20 cellular contexts compared by ENCODE assay signal in the genomic region with DNA sequence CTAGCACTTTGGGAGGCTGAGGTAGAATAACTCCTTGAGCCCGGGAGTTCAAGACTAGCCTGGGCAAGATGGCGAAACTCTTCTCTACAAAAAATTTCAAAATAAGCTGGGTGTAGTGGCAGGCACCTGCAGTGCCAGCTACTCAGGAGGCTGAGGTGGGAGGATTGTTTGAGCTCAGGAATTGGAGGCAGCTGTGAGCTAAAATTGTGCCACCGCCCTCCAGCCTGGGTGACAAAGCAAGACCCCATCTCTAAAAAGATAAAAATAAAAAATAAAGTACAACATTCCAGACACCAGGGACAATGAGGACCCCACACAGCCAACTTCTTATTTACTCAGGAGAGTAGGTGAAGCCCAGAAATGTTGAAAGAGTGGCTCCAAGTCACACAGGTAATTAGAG. TPM values are rescaled to one million over a fixed set of nuclear protein-coding genes. Genes with fewer than 3 reads are reported as not detected.
DNase-seq lines count a peak whose midpoint lies in the region; ATAC-seq and TF ChIP-seq lines count a peak whose summit lies in the region.
"Had no signal": no experiment of that assay in that cellular context is flagged by ENCODE, and none has a peak within 500 bp of the region (broad histone marks: within the 10 kb centered on the region; RNA-seq: fewer than 3 reads in every experiment).

No MANE protein-coding gene starts in this region.

- H3K27me3 ChIP-seq in GM23248 (replicated peaks; ENCODE audit: insufficient read depth): no peaks in the 10 kb centered on the region
- no peaks in the 10 kb centered on the region for H3K27me3 ChIP-seq in PC-9 (ENCODE audit: insufficient read depth, low read depth)
- no peaks in the 10 kb centered on the region for H3K27me3 ChIP-seq in trophoblast cell (ENCODE audit: insufficient read depth, low read length)

- peak overlapping the region; percentile 7 for H4K8ac ChIP-seq in trophoblast cell (ENCODE audit: low read depth, low read length)

- ATAC-seq in GM18519 (IDR thresholded peaks at IDR 0.05; ENCODE audit: low FRiP score, unreplicated experiment): no peak

- no peaks in the 10 kb centered on the region for H3K36me3 ChIP-seq in GM23248 (ENCODE audit: low read depth)
- no peaks in the 10 kb centered on the region for H3K36me3 ChIP-seq in PC-9 (ENCODE audit: low read depth)
- H3K36me3 ChIP-seq in trophoblast cell (ENCODE audit: control insufficient read depth in 1 of 2, insufficient read depth in 2 of 2, low read length in 2 of 2): peaks cover 0 to 3% of the 10 kb centered on the region in 2 experiments

- 0 out of 2 replicates have a peak overlapping the region, but pooled peaks have one; percentile 23 for H3K9ac ChIP-seq in GM23248
- H3K9ac ChIP-seq in trophoblast cell (ENCODE audit: low read length): no peak overlapping the region

- no peak overlapping the region for H3K4ac ChIP-seq in trophoblast cell (ENCODE audit: low read depth, low read length)

- no peak overlapping the region for H2AK5ac ChIP-seq in trophoblast cell (ENCODE audit: low read length)

- intact Hi-C loops in PC-9 (cut with micrococcal nuclease; ENCODE audit: unreplicated experiment): loop anchor here (2.0 kb wide), 3 partner anchors 15 to 51 kb away; no protein-coding TSS in a partner anchor

- H4K20me1 ChIP-seq in GM23248 (ENCODE audit: insufficient read depth) (no peaks in the 10 kb centered on the region; the same call in 1 of the 2 replicates), PC-9 (ENCODE audit: insufficient read depth) (no peaks in the 10 kb centered on the region; the same call in 1 of the 2 replicates)

- H3K9me3 ChIP-seq in GM23248 (ENCODE audit: low read depth) (no peaks in the 10 kb centered on the region), PC-9 (ENCODE audit: insufficient read depth, low read depth) (no peaks in the 10 kb centered on the region), trophoblast cell (ENCODE audit: insufficient read depth, low read depth, low read length) (no peaks in the 10 kb centered on the region)

- peak overlapping the region; percentile 57 for H3K4me2 ChIP-seq in GM23248 (ENCODE audit: unreplicated experiment)
- H3K4me2 ChIP-seq in PC-9: peak overlapping the region; percentile 67; the same call in 1 of the 2 replicates
- H3K4me2 ChIP-seq in trophoblast cell (ENCODE audit: low read length): no peak overlapping the region

- H2BK12ac ChIP-seq in trophoblast cell (ENCODE audit: low read length): peak overlapping the region; percentile 27

- H2BK120ac ChIP-seq in trophoblast cell (ENCODE audit: insufficient read depth, low read length, poor library complexity): peak overlapping the region; percentile 7

- H3K4me1 ChIP-seq in GM23248 (ENCODE audit: insufficient read depth) (peaks cover 44% of the 10 kb centered on the region), PC-9 (replicated peaks; ENCODE audit: insufficient read depth) (peaks cover 27% of the 10 kb centered on the region), trophoblast cell (ENCODE audit: control insufficient read depth in 1 of 2, insufficient read depth in 2 of 2, low read length in 2 of 2) (peaks cover 6 to 19% of the 10 kb centered on the region in 2 experiments)

- BruUV-seq in PC-9 (replicated peaks; lab: Mats Ljungman, UMichigan): no TSS peak

- H3K79me1 ChIP-seq in trophoblast cell (ENCODE audit: low read length): peaks cover 25% of the 10 kb centered on the region

- POLR2A ChIA-PET in PC-9 (lab: Charles Lee; ENCODE audit: unreplicated experiment): interaction anchor here (0.7 kb wide), 2 partner anchors 25 to 43 kb away, joined by 3 to 14 read pairs; no protein-coding TSS in a partner anchor

- 94 to 100% methylated on average over 3 of the region's 3 CpGs for WGBS in GM23248 (ENCODE audit: low coverage in 1 of 2, low lambda C conversion rate in 2 of 2, missing lambda C conversion rate in 2 of 2), 2 experiments
- WGBS in trophoblast cell (ENCODE audit: extremely low coverage, insufficient coverage, insufficient read length): no CpG with 5 or more reads among the region's 3 CpGs

- H2BK5ac ChIP-seq in trophoblast cell (ENCODE audit: low read depth, low read length, poor library complexity): no peak overlapping the region

- DNase-seq in GM23248 (no peak), PC-9 (no peak), epithelial cell of prostate (ENCODE audit: low read depth, low spot score) (no peak), trophoblast cell (no peak), putamen (ENCODE audit: low spot score) (no peak)
- DNase-seq in activated effector memory CD4-positive, alpha-beta T cell treated with Interleukin-2 at 50 U/mL for 16 hours: no peak
- DNase-seq: AML-193; DMS 273 treated with DMSO at 0.1 percent for 48 hours; DND-41; H9; Kasumi-1; NCI-H1092 treated with DMSO at 0.1 percent for 48 hours; NCI-H146; NCI-H2081; NCI-H510A; NCI-H748 treated with DMSO at 0.1 percent for 48 hours; NK-92 treated with Interleukin-12 subunit alpha and Interleukin-12 subunit beta, amount 100 ng/mL, for 24 hours; SIG-M5 had no signal

- no peak overlapping the region for H3K14ac ChIP-seq in trophoblast cell (ENCODE audit: low read length)

- H3F3A ChIP-seq in GM23248 (ENCODE audit: insufficient read depth): peaks cover 53% of the 10 kb centered on the region
- peaks cover 35% of the 10 kb centered on the region for H3F3A ChIP-seq in PC-9 (ENCODE audit: insufficient read depth, low read depth)

- in situ Hi-C loops in GM23248 (cut with MboI): no loop called here

- H3K9me2 ChIP-seq in GM23248 (ENCODE audit: insufficient read depth) (no peaks in the 10 kb centered on the region), PC-9 (ENCODE audit: insufficient read depth) (no peaks in the 10 kb centered on the region)

- H3K18ac ChIP-seq in trophoblast cell (ENCODE audit: low read length): no peak overlapping the region

- H4K91ac ChIP-seq in trophoblast cell (ENCODE audit: low read depth, low read length): peak overlapping the region; percentile 61

- no peak overlapping the region for H3K23ac ChIP-seq in trophoblast cell (ENCODE audit: low read length)

- H3K4me3 ChIP-seq in GM23248: no peak overlapping the region
- H3K4me3 ChIP-seq in PC-9: no peak overlapping the region
- no peak overlapping the region for H3K4me3 ChIP-seq in trophoblast cell (ENCODE audit: low read depth, low read length)

- no peak overlapping the region for H4K12ac ChIP-seq in trophoblast cell (ENCODE audit: low read depth, low read length)

- CTCF ChIA-PET in PC-9 (lab: Charles Lee): interaction anchor here (0.9 kb wide), 1 partner anchor 44 kb away, joined by 3 read pairs; no protein-coding TSS in a partner anchor

- H3K79me2 ChIP-seq in GM23248 (ENCODE audit: insufficient read depth) (peaks cover 85% of the 10 kb centered on the region), PC-9 (ENCODE audit: low read depth) (no peaks in the 10 kb centered on the region; the same call in 1 of the 2 replicates), trophoblast cell (ENCODE audit: control insufficient read depth, insufficient read depth, low read length, poor library complexity) (peaks cover 7% of the 10 kb centered on the region)

- TF ChIP-seq CTCF in PC-9 (conservative IDR thresholded peaks at IDR 0.05): no peak

- H2AFZ ChIP-seq in GM23248: no peak overlapping the region
- H2AFZ ChIP-seq in PC-9: no peak overlapping the region
- no peak overlapping the region for H2AFZ ChIP-seq in trophoblast cell (ENCODE audit: insufficient read depth, low read length, poor library complexity)

- H3K27ac ChIP-seq in GM23248 (peak overlapping the region; percentile 64), PC-9 (peak overlapping the region; percentile 80), epithelial cell of prostate (peak overlapping the region; percentile 96), trophoblast cell (ENCODE audit: low read depth, low read length) (peak overlapping the region; percentile 94)
- H3K27ac ChIP-seq: C4-2B had no signal

RNA-seq across cellular contexts. Expression of a gene that starts 53.0 kb away (rescaled TPM):
- 61.0 and 83.8 TPM in 2 replicates for total RNA-seq in GM23248 (2014; rRNA removed; shearing (Covaris generic))
- polyA plus RNA-seq in GM23248 (2016; fragmentation: Nextera tagmentation; extraction: Ambion mirVana): 22.0 and 24.1 TPM in 2 replicates
- 33.6 and 46.0 TPM in 2 replicates for total RNA-seq in PC-9 (2021)
- polyA plus RNA-seq in trophoblast cell (2013): 41.4 and 45.0 TPM in 2 replicates
